8 cellular contexts compared by ENCODE assay signal in genomic region chr13:21059641-21060040, GRCh38. TPM values are rescaled to one million over a fixed set of nuclear protein-coding genes. Genes with fewer than 3 reads are reported as not detected.
DNase-seq lines count a peak whose midpoint lies in the region; TF ChIP-seq lines count a peak whose summit lies in the region.
"Not testable (repeated sequence)": the region's sequence is repeated elsewhere in the genome, so short reads cannot be mapped to it uniquely, and the experiment has no call there.

No MANE protein-coding gene starts in this region.

- peaks cover 13 to 15% of the 10 kb centered on the region in 2 donors for H3K27me3 Mint-ChIP-seq in CD4-positive, alpha-beta memory T cell
- peaks cover 39% of the 10 kb centered on the region for H3K27me3 Mint-ChIP-seq in activated T-helper 2 cell treated with anti-CD3 and anti-CD28 coated beads, Interferon-gamma antibody, Interleukin-2, Interleukin-4, amounts not matched to agents 10 μg/mL and 5 μg/mL and 100 μg/mL, durations not matched to agents 14 hours and 24 hours and 36 hours (ENCODE audit: low read depth)

- POLR2A ChIA-PET in CD4-positive, alpha-beta memory T cell (lab: Charles Lee; ENCODE audit: partially characterized antibody) = not testable (repeated sequence)

- H3K36me3 ChIP-seq in CD4-positive, alpha-beta memory T cell (ENCODE audit: insufficient read depth, low read length); Peyer's patch; left ventricle myocardium inferior; prostate gland; tibial artery: not testable (repeated sequence)
- peaks cover 23% of the 10 kb centered on the region for H3K36me3 ChIP-seq in mesodermal cell (ENCODE audit: control insufficient read depth, insufficient read depth, low read length)

- not testable (repeated sequence) for H3K9me3 Mint-ChIP-seq in CD4-positive, alpha-beta memory T cell; activated T-helper 2 cell treated with anti-CD3 and anti-CD28 coated beads, Interferon-gamma antibody, Interleukin-2, Interleukin-4, amounts not matched to agents 10 μg/mL and 5 μg/mL and 100 μg/mL, durations not matched to agents 14 hours and 24 hours and 36 hours

- not testable (repeated sequence) for TF ChIP-seq POLR2A in Peyer's patch (IDR thresholded peaks at IDR 0.05); prostate gland (IDR thresholded peaks at IDR 0.05)

- H3K27ac ChIP-seq in CD4-positive, alpha-beta memory T cell (ENCODE audit: low read depth, low read length) = not testable (repeated sequence)
- H3K27ac ChIP-seq in Peyer's patch (peak overlapping the region in 3 of 4 donors; percentile 87 to 100 (median 97)), coronary artery (peak overlapping the region; percentile 100), left ventricle myocardium inferior (replicated peaks) (peak overlapping the region; percentile 100), mesodermal cell (ENCODE audit: low read depth, low read length, severe bottlenecking) (peak overlapping the region; percentile 100), prostate gland (peak overlapping the region; percentile 99 to 100), tibial artery (peak overlapping the region; percentile 97 to 100)

- not testable (repeated sequence) for H3K4me1 ChIP-seq in CD4-positive, alpha-beta memory T cell (ENCODE audit: insufficient read depth, low read length); prostate gland (replicated peaks)
- H3K4me1 ChIP-seq in Peyer's patch = peaks cover 0 to 21% (median 5%) of the 10 kb centered on the region in 4 donors
- peaks cover 73% of the 10 kb centered on the region for H3K4me1 ChIP-seq in left ventricle myocardium inferior
- peaks cover 23% of the 10 kb centered on the region for H3K4me1 ChIP-seq in mesodermal cell (ENCODE audit: control insufficient read depth, insufficient read depth, low read length, poor library complexity, severe bottlenecking)
- peaks cover 0 to 60% (median 45%) of the 10 kb centered on the region in 4 donors for H3K4me1 ChIP-seq in tibial artery

- DNase-seq in CD4-positive, alpha-beta memory T cell; activated T-helper 2 cell treated with anti-CD3 and anti-CD28 coated beads, Interferon-gamma antibody, Interleukin-2, Interleukin-4, amounts not matched to agents 10 μg/mL and 5 μg/mL and 100 μg/mL, durations not matched to agents 14 hours and 24 hours and 36 hours (ENCODE audit: low spot score); coronary artery (ENCODE audit: low spot score); left ventricle myocardium inferior; prostate gland (ENCODE audit: low spot score); tibial artery: not testable (repeated sequence)
- peak in 1 of 3 donors; percentile 36 for DNase-seq in Peyer's patch

- H3K27me3 ChIP-seq in CD4-positive, alpha-beta memory T cell (ENCODE audit: insufficient read depth, low read length); Peyer's patch; left ventricle myocardium inferior (ENCODE audit: low read depth); prostate gland (replicated peaks; ENCODE audit: insufficient read depth); tibial artery: not testable (repeated sequence)

- intact Hi-C loops in CD4-positive, alpha-beta memory T cell (cut with micrococcal nuclease) = loop anchor here (2.0 kb wide), 1 partner anchor 15 kb away; no protein-coding TSS in a partner anchor
- intact Hi-C loops in activated T-helper 2 cell treated with anti-CD3 and anti-CD28 coated beads, Interferon-gamma antibody, Interleukin-2, Interleukin-4, amounts not matched to agents 10 μg/mL and 5 μg/mL and 100 μg/mL, durations not matched to agents 14 hours and 24 hours and 36 hours (cut with micrococcal nuclease) = loop anchor here (2.0 kb wide), 2 partner anchors 15 to 117 kb away; partner anchors contain the start of genes MRPL57 and SKA3
- intact Hi-C loops in left ventricle myocardium inferior (cut with micrococcal nuclease) = not testable (repeated sequence)
- intact Hi-C loops in prostate gland (cut with DNase I) = loop anchor here (5.0 to 10.0 kb wide), 2 partner anchors 117 to 935 kb away; no protein-coding TSS in a partner anchor
- intact Hi-C loops in tibial artery (cut with DNase I; ENCODE audit: low total_unique reads) = loop anchor here (5.0 to 10.0 kb wide), 3 partner anchors 42 to 115 kb away; partner anchors contain the start of genes MRPL57 and SKA3

- not testable (repeated sequence) for H3K4me3 ChIP-seq in CD4-positive, alpha-beta memory T cell (ENCODE audit: low read length in 2 of 2)
- H3K4me3 ChIP-seq in Peyer's patch = peak overlapping the region in 3 of 4 donors; percentile 69 to 95 (median 91)
- H3K4me3 ChIP-seq in coronary artery = peak overlapping the region; percentile 100
- H3K4me3 ChIP-seq in left ventricle myocardium inferior = peak overlapping the region; percentile 98
- H3K4me3 ChIP-seq in mesodermal cell (ENCODE audit: extremely low read depth, insufficient read depth, low read length, poor library complexity, severe bottlenecking) = peak overlapping the region; percentile 82
- peak overlapping the region; percentile 88 to 99 for H3K4me3 ChIP-seq in prostate gland
- peak overlapping the region; percentile 90 to 97 for H3K4me3 ChIP-seq in tibial artery

- not testable (repeated sequence) for H3K9me3 ChIP-seq in CD4-positive, alpha-beta memory T cell (ENCODE audit: control insufficient read depth in 1 of 2, low read length in 2 of 2); Peyer's patch; left ventricle myocardium inferior (replicated peaks); mesodermal cell (ENCODE audit: control insufficient read depth, low read length); prostate gland; tibial artery

- H3K4me3 Mint-ChIP-seq in CD4-positive, alpha-beta memory T cell = peak overlapping the region; percentile 41 to 78 (median 74)
- H3K4me3 Mint-ChIP-seq in activated T-helper 2 cell treated with anti-CD3 and anti-CD28 coated beads, Interferon-gamma antibody, Interleukin-2, Interleukin-4, amounts not matched to agents 10 μg/mL and 5 μg/mL and 100 μg/mL, durations not matched to agents 14 hours and 24 hours and 36 hours (ENCODE audit: low read depth) = peak overlapping the region; percentile 39

- peaks cover 5 to 25% (median 6%) of the 10 kb centered on the region in 4 donors for H3K4me1 Mint-ChIP-seq in CD4-positive, alpha-beta memory T cell
- H3K4me1 Mint-ChIP-seq in activated T-helper 2 cell treated with anti-CD3 and anti-CD28 coated beads, Interferon-gamma antibody, Interleukin-2, Interleukin-4, amounts not matched to agents 10 μg/mL and 5 μg/mL and 100 μg/mL, durations not matched to agents 14 hours and 24 hours and 36 hours (ENCODE audit: low read depth) = not testable (repeated sequence)

- CTCF ChIA-PET in CD4-positive, alpha-beta memory T cell (lab: Charles Lee; ENCODE audit: partially characterized antibody) = not testable (repeated sequence)

- not testable (repeated sequence) for H3K36me3 Mint-ChIP-seq in CD4-positive, alpha-beta memory T cell; activated T-helper 2 cell treated with anti-CD3 and anti-CD28 coated beads, Interferon-gamma antibody, Interleukin-2, Interleukin-4, amounts not matched to agents 10 μg/mL and 5 μg/mL and 100 μg/mL, durations not matched to agents 14 hours and 24 hours and 36 hours (ENCODE audit: low read depth)

- TF ChIP-seq CTCF in Peyer's patch (IDR thresholded peaks at IDR 0.05); coronary artery (IDR thresholded peaks at IDR 0.05); left ventricle myocardium inferior (IDR thresholded peaks at IDR 0.05; ENCODE audit: borderline replicate concordance); prostate gland (IDR thresholded peaks at IDR 0.05); tibial artery (IDR thresholded peaks at IDR 0.05): not testable (repeated sequence)

- peak overlapping the region in 1 of 7 donors; percentile 32 for H3K27ac Mint-ChIP-seq in CD4-positive, alpha-beta memory T cell
- H3K27ac Mint-ChIP-seq in activated T-helper 2 cell treated with anti-CD3 and anti-CD28 coated beads, Interferon-gamma antibody, Interleukin-2, Interleukin-4, amounts not matched to agents 10 μg/mL and 5 μg/mL and 100 μg/mL, durations not matched to agents 14 hours and 24 hours and 36 hours = not testable (repeated sequence)

- WGBS in mesodermal cell (ENCODE audit: insufficient coverage in 2 of 2), 2 experiments = 92 to 93% methylated on average over 18 to 19 of the region's 20 CpGs
- 94% methylated on average over 20 of the region's 20 CpGs for WGBS in prostate gland

RNA-seq across cellular contexts. Expression of gene LATS2, which starts 1.7 kb away (rescaled TPM):
- total RNA-seq in CD4-positive, alpha-beta memory T cell = 1 to 10 TPM; 3.4 to 4.5 TPM
- under 1 TPM in 1 of 2 donors, not detected in 1; 0.25 TPM for polyA plus RNA-seq in CD4-positive, alpha-beta memory T cell
- total RNA-seq in Peyer's patch (1 to 10 TPM; 3.7 to 9.9 (median 6.5) TPM), left ventricle myocardium inferior (20.2 TPM), prostate gland (10 to 100 TPM; 22.0 to 27.4 TPM)
- total RNA-seq in activated T-helper 2 cell treated with anti-CD3 and anti-CD28 coated beads, Interferon-gamma antibody, Interleukin-2, Interleukin-4, amounts not matched to agents 10 μg/mL and 5 μg/mL and 100 μg/mL, durations not matched to agents 14 hours and 24 hours and 36 hours = 2.6 and 2.7 TPM in 2 replicates
- 19.8 TPM for polyA plus RNA-seq in mesodermal cell (2013, experiment 1 of 2)
- 18.3 TPM for polyA plus RNA-seq in mesodermal cell (2013, experiment 2 of 2)
